ENCODE assay signal across 8 cellular contexts in genomic region chr1:160006312-160006940, GRCh38. TPM values are rescaled to one million over a fixed set of nuclear protein-coding genes. Genes with fewer than 3 reads are reported as not detected.
DNase-seq lines count a peak whose midpoint lies in the region; ATAC-seq, FAIRE-seq and TF ChIP-seq lines count a peak whose summit lies in the region.

No MANE protein-coding gene starts in this region.

- intact Hi-C loops in activated CD8-positive, alpha-beta T cell treated with anti-CD3 and anti-CD28 coated beads for 36 hours (cut with micrococcal nuclease) = loop anchor here (2.0 to 5.0 kb wide), 2 partner anchors 70 to 209 kb away; no protein-coding TSS in a partner anchor

- no peak overlapping the region for H3K27ac Mint-ChIP-seq in activated CD8-positive, alpha-beta T cell treated with anti-CD3 and anti-CD28 coated beads for 36 hours
- H3K27ac Mint-ChIP-seq in effector memory CD8-positive, alpha-beta T cell = no peak overlapping the region
- no peak overlapping the region for H3K27ac Mint-ChIP-seq in naive B cell
- no peak overlapping the region for H3K27ac Mint-ChIP-seq in stimulated activated naive B cell treated with anti-CD40 and anti-IgM and Interleukin-4, amounts not matched to agents 10 μg/mL and 1 μg/mL and 100 μg/mL, for 72 hours

- TF ChIP-seq POLR2A in GM12891 (IDR thresholded peaks at IDR 0.05; ENCODE audit: low read depth, low read length) = no peak

- H3K4me3 Mint-ChIP-seq in activated CD8-positive, alpha-beta T cell treated with anti-CD3 and anti-CD28 coated beads for 36 hours = no peak overlapping the region
- no peak overlapping the region for H3K4me3 Mint-ChIP-seq in effector memory CD8-positive, alpha-beta T cell
- H3K4me3 Mint-ChIP-seq in naive B cell = no peak overlapping the region
- no peak overlapping the region for H3K4me3 Mint-ChIP-seq in stimulated activated naive B cell treated with anti-CD40 and anti-IgM and Interleukin-4, amounts not matched to agents 10 μg/mL and 1 μg/mL and 100 μg/mL, for 72 hours

- no peaks in the 10 kb centered on the region for H3K4me1 Mint-ChIP-seq in activated CD8-positive, alpha-beta T cell treated with anti-CD3 and anti-CD28 coated beads for 36 hours (ENCODE audit: low read depth)
- no peaks in the 10 kb centered on the region for H3K4me1 Mint-ChIP-seq in effector memory CD8-positive, alpha-beta T cell (ENCODE audit: low read depth in 2 of 2)
- no peaks in the 10 kb centered on the region for H3K4me1 Mint-ChIP-seq in naive B cell
- no peaks in the 10 kb centered on the region for H3K4me1 Mint-ChIP-seq in stimulated activated naive B cell treated with anti-CD40 and anti-IgM and Interleukin-4, amounts not matched to agents 10 μg/mL and 1 μg/mL and 100 μg/mL, for 72 hours

- DNase-seq in GM12891 (ENCODE audit: insufficient read length, low spot score) (peak; percentile 54), NCI-H774 (lab: John Stamatoyannopoulos, UW) (peak; percentile 48), naive B cell (peak; percentile 61), hippocampal formation (lab: John Stamatoyannopoulos, UW) (no peak)
- DNase-seq in activated CD8-positive, alpha-beta T cell treated with anti-CD3 and anti-CD28 coated beads for 36 hours = peak; percentile 87
- DNase-seq in effector memory CD8-positive, alpha-beta T cell = peak; percentile 56 to 66 (median 63)
- DNase-seq in stimulated activated naive B cell treated with anti-CD40 and anti-IgM and Interleukin-4, amounts not matched to agents 10 μg/mL and 1 μg/mL and 100 μg/mL, for 72 hours = peak; percentile 53

- CTCF ChIA-PET in activated CD8-positive, alpha-beta T cell treated with anti-CD3 and anti-CD28 coated beads for 36 hours (lab: Charles Lee) = interaction anchor here (0.6 to 14.6 kb wide), 42 partner anchors 7 to 472 kb away, joined by 3 to 374 read pairs (median 11); partner anchors contain the start of genes FCRL6, IGSF9, KCNJ10 and KCNJ9

- POLR2A ChIA-PET in activated CD8-positive, alpha-beta T cell treated with anti-CD3 and anti-CD28 coated beads for 36 hours (lab: Charles Lee) = interaction anchor here (0.6 to 1.7 kb wide), 2 partner anchors 24 to 70 kb away, joined by 3 to 5 read pairs; no protein-coding TSS in a partner anchor

- FAIRE-seq in GM12891 (lab: Jason Lieb, UNC) = peak; percentile 92

- peaks cover 2% of the 10 kb centered on the region for H3K27me3 Mint-ChIP-seq in activated CD8-positive, alpha-beta T cell treated with anti-CD3 and anti-CD28 coated beads for 36 hours
- H3K27me3 Mint-ChIP-seq in effector memory CD8-positive, alpha-beta T cell = peaks cover 15 to 26% of the 10 kb centered on the region in 2 donors
- peaks cover 13 to 38% (median 29%) of the 10 kb centered on the region in 3 donors for H3K27me3 Mint-ChIP-seq in naive B cell
- peaks cover 5 to 11% of the 10 kb centered on the region in 2 donors for H3K27me3 Mint-ChIP-seq in stimulated activated naive B cell treated with anti-CD40 and anti-IgM and Interleukin-4, amounts not matched to agents 10 μg/mL and 1 μg/mL and 100 μg/mL, for 72 hours

- no peaks in the 10 kb centered on the region for H3K36me3 Mint-ChIP-seq in activated CD8-positive, alpha-beta T cell treated with anti-CD3 and anti-CD28 coated beads for 36 hours (ENCODE audit: low read depth)
- no peaks in the 10 kb centered on the region for H3K36me3 Mint-ChIP-seq in effector memory CD8-positive, alpha-beta T cell (ENCODE audit: insufficient read depth)
- no peaks in the 10 kb centered on the region for H3K36me3 Mint-ChIP-seq in naive B cell
- no peaks in the 10 kb centered on the region for H3K36me3 Mint-ChIP-seq in stimulated activated naive B cell treated with anti-CD40 and anti-IgM and Interleukin-4, amounts not matched to agents 10 μg/mL and 1 μg/mL and 100 μg/mL, for 72 hours

- TF ChIP-seq CTCF in activated CD8-positive, alpha-beta T cell treated with anti-CD3 and anti-CD28 coated beads for 36 hours (IDR thresholded peaks at IDR 0.05) = peak; percentile 85

- no peaks in the 10 kb centered on the region for H3K9me3 Mint-ChIP-seq in activated CD8-positive, alpha-beta T cell treated with anti-CD3 and anti-CD28 coated beads for 36 hours
- H3K9me3 Mint-ChIP-seq in effector memory CD8-positive, alpha-beta T cell = no peaks in the 10 kb centered on the region
- peaks cover 0 to 2% (median 0%) of the 10 kb centered on the region in 7 donors for H3K9me3 Mint-ChIP-seq in naive B cell
- H3K9me3 Mint-ChIP-seq in stimulated activated naive B cell treated with anti-CD40 and anti-IgM and Interleukin-4, amounts not matched to agents 10 μg/mL and 1 μg/mL and 100 μg/mL, for 72 hours = no peaks in the 10 kb centered on the region

- ATAC-seq in HG03520 (IDR thresholded peaks at IDR 0.05; ENCODE audit: unreplicated experiment) (peak; percentile 64), naive B cell (ENCODE audit: low read depth in 2 of 2) (peak; percentile 96 to 99)
- ATAC-seq in activated CD8-positive, alpha-beta T cell treated with anti-CD3 and anti-CD28 coated beads for 36 hours = peak; percentile 94
- peak; percentile 88 for ATAC-seq in effector memory CD8-positive, alpha-beta T cell (replicated peaks)
- peak; percentile 94 to 98 for ATAC-seq in stimulated activated naive B cell treated with anti-CD40 and anti-IgM and Interleukin-4, amounts not matched to agents 10 μg/mL and 1 μg/mL and 100 μg/mL, for 72 hours (replicated peaks)

TF ChIP-seq in GM12891, 5 proteins besides CTCF, POLR2A, EP300 and RAD21:
- no peak for TF ChIP-seq POU2F2 (IDR thresholded peaks at IDR 0.05; ENCODE audit: low read depth, low read length)
- TF ChIP-seq SPI1 (IDR thresholded peaks at IDR 0.05; ENCODE audit: low read depth, low read length) = no peak
- TF ChIP-seq PAX5 (IDR thresholded peaks at IDR 0.05; ENCODE audit: insufficient read depth, low read length, severe bottlenecking) = no peak
- TF ChIP-seq POLR2AphosphoS5 (IDR thresholded peaks at IDR 0.05; ENCODE audit: low read depth, low read length) = no peak
- no peak for TF ChIP-seq TAF1 (IDR thresholded peaks at IDR 0.05; ENCODE audit: low read depth, low read length)

RNA-seq across cellular contexts. Expression of gene PIGM, which starts 25.4 kb away (rescaled TPM):
- polyA plus RNA-seq in GM12891 (2012; ENCODE audit: low read depth, missing spikeins) = 1.4 TPM
- total RNA-seq in activated CD8-positive, alpha-beta T cell treated with anti-CD3 and anti-CD28 coated beads for 36 hours = 1 to 10 TPM; 3.9 to 4.0 TPM
- 1 to 10 TPM in 5 of 6 donors, under 1 TPM in 1; 0.98 to 2.0 (median 1.5) TPM for polyA plus RNA-seq in naive B cell (ENCODE audit: low read depth in 6 of 6)

RNA-seq across cellular contexts. Expression of gene SLAMF9, which starts 52.4 kb away (rescaled TPM):
- not detected for polyA plus RNA-seq in GM12891 (2012; ENCODE audit: low read depth, missing spikeins)
- not detected for total RNA-seq in activated CD8-positive, alpha-beta T cell treated with anti-CD3 and anti-CD28 coated beads for 36 hours
- not detected for polyA plus RNA-seq in naive B cell (ENCODE audit: low read depth in 6 of 6)

Comparison
In these comparisons a context has a peak if more than half of its experiments do, and no peak if none do; other contexts are left out.
1. DNase-seq: peak in GM12891 (single experiment), NCI-H774 (single experiment), activated CD8-positive, alpha-beta T cell treated with anti-CD3 and anti-CD28 coated beads for 36 hours (single experiment), effector memory CD8-positive, alpha-beta T cell (3 of 3), naive B cell (single experiment) and stimulated activated naive B cell treated with anti-CD40 and anti-IgM and Interleukin-4, amounts not matched to agents 10 μg/mL and 1 μg/mL and 100 μg/mL, for 72 hours (single experiment); none in hippocampal formation (0 of 2).
2. Peak in every context shown above with its lines, with median percentiles within 50 percentile points of each other: ATAC-seq.